Comparison of ENCODE assay signal across 19 cellular contexts in the genomic region with DNA sequence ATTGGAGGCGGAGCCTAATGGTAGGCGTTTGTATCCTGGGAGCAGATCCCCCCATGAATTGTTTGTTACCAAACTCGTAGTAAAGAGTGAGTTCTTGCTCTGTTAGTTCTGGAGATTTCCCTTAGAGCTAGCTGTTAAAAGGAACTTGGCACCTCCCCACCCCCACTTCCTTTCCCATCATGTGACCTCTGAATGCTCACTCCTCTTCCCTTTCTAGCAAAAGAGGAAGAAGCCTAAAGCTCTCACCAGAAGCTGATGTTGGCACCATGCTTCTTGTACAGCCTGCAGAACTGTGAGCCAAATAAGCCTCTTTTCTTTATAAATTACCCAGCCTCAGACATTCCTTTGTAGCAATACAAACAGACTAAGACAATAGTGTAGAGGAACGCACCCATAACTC. TPM values are rescaled to one million over a fixed set of nuclear protein-coding genes. Genes with fewer than 3 reads are reported as not detected.
DNase-seq lines count a peak whose midpoint lies in the region; ATAC-seq, FAIRE-seq and TF ChIP-seq lines count a peak whose summit lies in the region.
"Had no signal": no experiment of that assay in that cellular context is flagged by ENCODE, and none has a peak within 500 bp of the region (broad histone marks: within the 10 kb centered on the region; RNA-seq: fewer than 3 reads in every experiment).

No MANE protein-coding gene starts in this region.

- H3K27ac Mint-ChIP-seq in CD8-positive, alpha-beta memory T cell: no peak overlapping the region

- no peaks in the 10 kb centered on the region for H3K27me3 ChIP-seq in DND-41 (ENCODE audit: insufficient read depth, low read length, poor library complexity)
- H3K27me3 ChIP-seq in left lung: no peaks in the 10 kb centered on the region
- H3K27me3 ChIP-seq in CD8-positive, alpha-beta memory T cell (ENCODE audit: insufficient read depth, low read length, poor library complexity, severe bottlenecking): no peaks in the 10 kb centered on the region
- H3K27me3 ChIP-seq: ascending aorta had no signal

- H3K27ac ChIP-seq in DND-41 (ENCODE audit: low read length) (no peak overlapping the region), left lung (no peak overlapping the region)
- no peak overlapping the region for H3K27ac ChIP-seq in CD8-positive, alpha-beta memory T cell (ENCODE audit: low read depth, low read length)
- H3K27ac ChIP-seq: ascending aorta, GM23248, parathyroid adenoma had no signal

- in situ Hi-C loops in KBM-7 (cut with MboI; ENCODE audit: low pct_unique_long_range_greater_than_20kb, low sequenced_read_pairs): no loop called here

- DNase-seq in DND-41 (peak; percentile 25), KBM-7 (peak; percentile 89), SKM-1 treated with dmso at 0.1 percent for 144 hours (lab: John Stamatoyannopoulos, UW; ENCODE audit: unreplicated experiment) (peak; percentile 69), left lung (no peak), HK-2 (ENCODE audit: unreplicated experiment) (no peak), GM19239 (ENCODE audit: insufficient read length, low spot score) (no peak)
- DNase-seq in CD8-positive, alpha-beta memory T cell: no peak
- DNase-seq: activated gamma-delta T cell treated with Interleukin-2 at 50 U/mL for 16 hours, DMS79, glutamatergic neuron, GM23248, islet precursor cell, NCI-H2029, SHP77 treated with DMSO at 0.1 percent for 48 hours had no signal

- CTCF ChIA-PET in CD8-positive, alpha-beta memory T cell (lab: Charles Lee): no interaction called here

- H3K4me2 ChIP-seq in DND-41 (ENCODE audit: insufficient read depth, low read length): no peak overlapping the region

- H3K4me1 ChIP-seq in DND-41 (ENCODE audit: insufficient read depth, low read length) (peaks cover 5% of the 10 kb centered on the region; the same call in 1 of the 2 replicates), left lung (no peaks in the 10 kb centered on the region)
- no peaks in the 10 kb centered on the region for H3K4me1 ChIP-seq in CD8-positive, alpha-beta memory T cell (ENCODE audit: insufficient read depth, low read length)
- H3K4me1 ChIP-seq: ascending aorta, parathyroid adenoma had no signal

- peak overlapping the region; percentile 34; the same call in 1 of the 2 replicates for H2AFZ ChIP-seq in DND-41 (ENCODE audit: low read depth, low read length)
- H2AFZ ChIP-seq: GM23248, parathyroid adenoma had no signal

- TF ChIP-seq CTCF in DND-41 (IDR thresholded peaks at IDR 0.05; ENCODE audit: borderline replicate concordance, extremely low read depth, low read length, poor library complexity, severe bottlenecking): no peak
- no peak for TF ChIP-seq CTCF in left lung (IDR thresholded peaks at IDR 0.05)

- H3K9ac ChIP-seq in DND-41 (ENCODE audit: low read depth, low read length): no peak overlapping the region
- H3K9ac ChIP-seq: GM23248, parathyroid adenoma had no signal

- no peaks in the 10 kb centered on the region for H3K36me3 Mint-ChIP-seq in CD8-positive, alpha-beta memory T cell

- no peak overlapping the region for H3K4me3 Mint-ChIP-seq in CD8-positive, alpha-beta memory T cell

- peaks cover 0 to 10% (median 0%) of the 10 kb centered on the region in 5 donors for H3K9me3 Mint-ChIP-seq in CD8-positive, alpha-beta memory T cell

- POLR2A ChIA-PET in CD8-positive, alpha-beta memory T cell (lab: Charles Lee): no interaction called here

- ATAC-seq in DND-41 (ENCODE audit: insufficient read depth, low read depth) (peak; percentile 55; the same call in 2 of the 3 replicates), left lung (peak; percentile 35), GM21786 (IDR thresholded peaks at IDR 0.05; ENCODE audit: unreplicated experiment) (no peak)

- H3K4me3 ChIP-seq in DND-41 (ENCODE audit: low read depth in 1 of 2, low read length in 2 of 2) (no peak overlapping the region), left lung (no peak overlapping the region)
- H3K4me3 ChIP-seq in CD8-positive, alpha-beta memory T cell (ENCODE audit: low read length): no peak overlapping the region
- H3K4me3 ChIP-seq: ascending aorta, coronary artery, GM23248 had no signal

- H3K36me3 ChIP-seq in DND-41 (ENCODE audit: insufficient read depth, low read length): no peaks in the 10 kb centered on the region
- H3K36me3 ChIP-seq in left lung: no peaks in the 10 kb centered on the region
- H3K36me3 ChIP-seq in CD8-positive, alpha-beta memory T cell (ENCODE audit: insufficient read depth, low read length): no peaks in the 10 kb centered on the region
- H3K36me3 ChIP-seq: ascending aorta had no signal

- no peaks in the 10 kb centered on the region for H3K4me1 Mint-ChIP-seq in CD8-positive, alpha-beta memory T cell

- H3K79me2 ChIP-seq in DND-41 (ENCODE audit: insufficient read depth, low read length): no peaks in the 10 kb centered on the region
- H3K79me2 ChIP-seq: parathyroid adenoma had no signal

- H3K9me3 ChIP-seq in DND-41 (ENCODE audit: insufficient read depth, low read length, severe bottlenecking): no peaks in the 10 kb centered on the region
- H3K9me3 ChIP-seq in left lung: no peaks in the 10 kb centered on the region
- no peaks in the 10 kb centered on the region for H3K9me3 ChIP-seq in CD8-positive, alpha-beta memory T cell (ENCODE audit: low read length)
- H3K9me3 ChIP-seq: ascending aorta had no signal

- intact Hi-C loops in left lung (cut with DNase I): no loop called here

- peaks cover 0 to 2% of the 10 kb centered on the region in 2 donors for H3K27me3 Mint-ChIP-seq in CD8-positive, alpha-beta memory T cell

- H4K20me1 ChIP-seq in DND-41 (ENCODE audit: insufficient read depth, low read length): no peaks in the 10 kb centered on the region

- no peak for FAIRE-seq in GM19239 (lab: Jason Lieb, UNC)

RNA-seq across cellular contexts. Expression of a gene that starts 13.8 kb away (rescaled TPM):
- not detected for total RNA-seq in left lung
- total RNA-seq in CD8-positive, alpha-beta memory T cell: not detected
- not detected for polyA plus RNA-seq in CD8-positive, alpha-beta memory T cell
- total RNA-seq: ascending aorta, epithelial cell of proximal tubule, GM23248 had no signal
- polyA plus RNA-seq: GM23248 had no signal

Comparison
In these comparisons a context has a peak if more than half of its experiments do, and no peak if none do; other contexts are left out.
1. DNase-seq: peak in DND-41 (single experiment), KBM-7 (single experiment) and SKM-1 treated with dmso at 0.1 percent for 144 hours (single experiment); none in left lung (0 of 2), CD8-positive, alpha-beta memory T cell (0 of 5), HK-2 (single experiment) and GM19239 (single experiment).